Comparison of ENCODE assay signal across 10 cellular contexts in the genomic region with DNA sequence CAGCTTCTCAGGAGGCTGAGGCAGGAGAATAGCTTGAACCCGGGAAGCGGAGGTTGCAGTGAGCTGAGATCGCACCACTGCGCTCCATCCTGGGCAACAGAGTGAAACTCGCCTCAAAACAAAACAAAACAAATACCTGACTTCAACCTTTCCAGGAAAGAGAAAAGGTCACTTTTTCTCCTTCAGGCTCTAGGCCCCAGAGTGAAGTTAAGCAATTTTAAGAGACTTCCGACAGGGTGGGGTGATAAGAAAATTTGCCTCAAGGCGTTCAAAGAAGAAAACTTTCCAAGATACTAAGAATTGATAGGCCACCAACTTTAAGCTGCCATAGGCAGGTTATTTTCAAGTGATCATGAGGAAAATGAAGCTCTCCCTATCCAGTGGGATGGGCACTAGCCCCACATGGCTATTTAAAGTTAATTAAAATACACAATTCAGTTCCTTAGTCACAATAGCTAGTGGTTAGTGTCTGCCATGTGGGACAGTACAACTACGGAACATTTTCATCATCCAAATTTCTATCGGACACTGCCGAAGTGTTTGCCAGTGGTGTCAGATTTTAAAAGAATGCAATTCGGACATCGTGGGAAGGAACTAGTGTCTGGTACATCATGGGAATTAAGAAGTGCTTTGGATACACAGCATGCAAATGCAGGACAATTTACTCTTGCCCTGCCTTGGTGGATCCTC. TPM values are rescaled to one million over a fixed set of nuclear protein-coding genes. Genes with fewer than 3 reads are reported as not detected.
A peak's percentile ranks its signal among the peaks of the same experiment; 100 is the strongest.
DNase-seq lines count a peak whose midpoint lies in the region; ATAC-seq, FAIRE-seq and TF ChIP-seq lines count a peak whose summit lies in the region.
"Had no signal": no experiment of that assay in that cellular context is flagged by ENCODE, and none has a peak within 500 bp of the region (broad histone marks: within the 10 kb centered on the region; RNA-seq: fewer than 3 reads in every experiment).

No MANE protein-coding gene starts in this region.

- FAIRE-seq in endothelial cell of umbilical vein (lab: Jason Lieb, UNC), result no peak

- H3K4me1 ChIP-seq in PC-3 (ENCODE audit: insufficient read depth, low read length) (peaks cover 35% of the 10 kb centered on the region), endothelial cell of umbilical vein (ENCODE audit: control insufficient read depth, extremely low read depth, insufficient read depth, low read length) (peaks cover 7% of the 10 kb centered on the region), rectal smooth muscle tissue (ENCODE audit: control insufficient read depth, insufficient read depth, low read length) (peaks cover 2% of the 10 kb centered on the region)

- H3K79me2 ChIP-seq in PC-3 (ENCODE audit: low read length), result peaks cover 8% of the 10 kb centered on the region
- peaks cover 14% of the 10 kb centered on the region for H3K79me2 ChIP-seq in endothelial cell of umbilical vein (ENCODE audit: control insufficient read depth, insufficient read depth, low read length)

- POLR2A ChIA-PET in PC-3 (lab: Charles Lee; ENCODE audit: unreplicated experiment) (interaction anchor here (0.6 kb wide), 1 partner anchor 275 kb away, joined by 3 read pairs; no protein-coding TSS in a partner anchor), endothelial cell of umbilical vein (lab: Charles Lee) (interaction anchor here (0.7 kb wide), 1 partner anchor 215 kb away, joined by 3 read pairs; no protein-coding TSS in a partner anchor)

- CTCF ChIA-PET in Calu3 (lab: Charles Lee) (interaction anchor here (0.6 to 3.0 kb wide), 5 partner anchors 12 to 230 kb away, joined by 3 to 7 read pairs (median 4); partner anchors contain the start of gene MBTPS2), PC-3 (lab: Charles Lee) (interaction anchor here (0.8 kb wide), 1 partner anchor 493 kb away, joined by 4 read pairs; no protein-coding TSS in a partner anchor), endothelial cell of umbilical vein (lab: Charles Lee) (interaction anchor here (1.0 to 5.8 kb wide), 4 partner anchors 12 to 135 kb away, joined by 3 to 40 read pairs (median 10); partner anchors contain the start of gene MBTPS2)

- H3K9me1 ChIP-seq in endothelial cell of umbilical vein (replicated peaks; ENCODE audit: control insufficient read depth, extremely low read depth, insufficient read depth, low read length), result no peaks in the 10 kb centered on the region

- H3K4me1 Mint-ChIP-seq in Calu3 (ENCODE audit: low read depth, unreplicated experiment), result peaks cover 53% of the 10 kb centered on the region

- no peak for ATAC-seq in PC-3
- ATAC-seq in GM18870 (IDR thresholded peaks at IDR 0.05; ENCODE audit: unreplicated experiment), result no peak

- H3F3A ChIP-seq in PC-3 (ENCODE audit: low read length, unreplicated experiment), result peaks cover 3% of the 10 kb centered on the region

- no TSS peak for BruUV-seq in Calu3 (replicated peaks; lab: Mats Ljungman, UMichigan)
- no TSS peak for BruUV-seq in PC-3 (replicated peaks; lab: Mats Ljungman, UMichigan)
- BruUV-seq in endothelial cell of umbilical vein (replicated peaks; lab: Mats Ljungman, UMichigan), result no TSS peak

- peak overlapping the region; percentile 72; the same call in 1 of the 2 replicates for H3K4me2 ChIP-seq in PC-3 (ENCODE audit: low read length)
- H3K4me2 ChIP-seq in endothelial cell of umbilical vein (ENCODE audit: insufficient read depth, low read length), result no peak overlapping the region

- H2AFZ ChIP-seq in PC-3 (ENCODE audit: low read length) (no peak overlapping the region), endothelial cell of umbilical vein (ENCODE audit: low read depth, low read length) (no peak overlapping the region)

- peak overlapping the region; percentile 57 for H3K4me3 Mint-ChIP-seq in Calu3 (ENCODE audit: low read depth, unreplicated experiment)

- H4K20me1 ChIP-seq in PC-3 (ENCODE audit: low read length), result no peaks in the 10 kb centered on the region
- H4K20me1 ChIP-seq in endothelial cell of umbilical vein (replicated peaks; ENCODE audit: control insufficient read depth, extremely low read depth, insufficient read depth, low read length), result no peaks in the 10 kb centered on the region

- no peaks in the 10 kb centered on the region for H3K9me3 ChIP-seq in PC-3 (ENCODE audit: low read length)
- no peaks in the 10 kb centered on the region for H3K9me3 ChIP-seq in endothelial cell of umbilical vein (replicated peaks; ENCODE audit: control insufficient read depth, insufficient read depth, low read length)

- no peaks in the 10 kb centered on the region for H3K9me3 Mint-ChIP-seq in Calu3 (ENCODE audit: low read depth, unreplicated experiment)

- H3K27me3 Mint-ChIP-seq in Calu3 (ENCODE audit: unreplicated experiment), result no peaks in the 10 kb centered on the region

- no peak for TF ChIP-seq POLR2A in endothelial cell of umbilical vein (IDR thresholded peaks at IDR 0.05; ENCODE audit: low read depth, low read length)

- H3K27ac Mint-ChIP-seq in Calu3 (ENCODE audit: unreplicated experiment), result peak overlapping the region; percentile 91

- peaks cover 68% of the 10 kb centered on the region for H3K36me3 Mint-ChIP-seq in Calu3 (ENCODE audit: insufficient read depth, unreplicated experiment)

- TF ChIP-seq CTCF in Calu3 (IDR thresholded peaks at IDR 0.05; ENCODE audit: unreplicated experiment) (no peak), PC-3 (conservative IDR thresholded peaks at IDR 0.05; ENCODE audit: low read depth, low read length) (no peak), endothelial cell of umbilical vein (IDR thresholded peaks at IDR 0.05; ENCODE audit: extremely low read depth in 1 of 2, insufficient read depth in 1 of 2, low read depth in 1 of 2, low read length in 2 of 2) (no peak)

- intact Hi-C loops in Calu3 (cut with micrococcal nuclease; ENCODE audit: unreplicated experiment) (loop anchor here (2.0 to 10.0 kb wide), 4 partner anchors 27 to 229 kb away; partner anchors contain the start of gene MBTPS2), PC-3 (cut with micrococcal nuclease) (loop anchor here (1.0 to 10.0 kb wide), 5 partner anchors 30 to 1599 kb away; partner anchors contain the start of gene MBTPS2), endothelial cell of umbilical vein (cut with micrococcal nuclease) (loop anchor here (2.0 to 10.0 kb wide), 2 partner anchors 31 to 599 kb away; partner anchors contain the start of gene CNKSR2)

- H3K27ac ChIP-seq in PC-3 (ENCODE audit: low read length) (peak overlapping the region; percentile 72), endothelial cell of umbilical vein (ENCODE audit: insufficient read depth, low read depth, low read length) (peak overlapping the region; percentile 41), rectal smooth muscle tissue (ENCODE audit: low read depth, low read length) (peak overlapping the region; percentile 64)
- H3K27ac ChIP-seq: SK-N-MC had no signal

- H3K4me3 ChIP-seq in PC-3 (ENCODE audit: low read length) (no peak overlapping the region), endothelial cell of umbilical vein (replicated peaks in 1 of 3; ENCODE audit: insufficient read depth in 1 of 3, low read depth in 1 of 3, low read length in 3 of 3) (no peak overlapping the region), rectal smooth muscle tissue (ENCODE audit: low read length) (peak overlapping the region; percentile 6)
- H3K4me3 ChIP-seq: SK-N-MC, skin epidermis had no signal

- dilution Hi-C loops in endothelial cell of umbilical vein (cut with MboI; ENCODE audit: extremely low pct_ligation_motif_present, low sequenced_read_pairs), result no loop called here

- DNase-seq in Calu3 (no peak), PC-3 (peak; percentile 6), endothelial cell of umbilical vein (ENCODE audit: low read depth, low spot score) (no peak), mesenteric fat pad (ENCODE audit: low spot score) (no peak), NCI-H2107 (lab: John Stamatoyannopoulos, UW) (no peak)
- no peak for DNase-seq in stimulated activated CD8-positive, alpha-beta memory T cell treated with anti-CD3 and anti-CD28 coated beads, Interleukin-4, amount 100 ng/mL, for 48 hours

- H3K27me3 ChIP-seq in PC-3 (ENCODE audit: low read length) (no peaks in the 10 kb centered on the region), endothelial cell of umbilical vein (ENCODE audit: control insufficient read depth in 2 of 2, insufficient read depth in 2 of 2, low read length in 2 of 2) (no peaks in the 10 kb centered on the region), rectal smooth muscle tissue (ENCODE audit: control insufficient read depth, insufficient read depth, low read length) (no peaks in the 10 kb centered on the region)

- peaks cover 35% of the 10 kb centered on the region for H3K36me3 ChIP-seq in PC-3 (ENCODE audit: low read depth, low read length)
- H3K36me3 ChIP-seq in endothelial cell of umbilical vein (ENCODE audit: control insufficient read depth in 2 of 2, extremely low read depth in 1 of 2, insufficient read depth in 2 of 2, low read length in 2 of 2), result peaks cover 0 to 5% of the 10 kb centered on the region in 2 experiments
- no peaks in the 10 kb centered on the region for H3K36me3 ChIP-seq in rectal smooth muscle tissue (ENCODE audit: control insufficient read depth, insufficient read depth, low read length)

- no peak overlapping the region for H3K9ac ChIP-seq in PC-3 (ENCODE audit: low read length)
- H3K9ac ChIP-seq in endothelial cell of umbilical vein (replicated peaks; ENCODE audit: extremely low read depth, insufficient read depth, low read length), result no peak overlapping the region
- no peak overlapping the region for H3K9ac ChIP-seq in rectal smooth muscle tissue (ENCODE audit: low read length)

- no peaks in the 10 kb centered on the region for H3K9me2 ChIP-seq in PC-3 (replicated peaks; ENCODE audit: low read length)

RNA-seq across cellular contexts. Expression of gene SMS, which starts 33.0 kb away (rescaled TPM):
- 215 and 225 TPM in 2 replicates for total RNA-seq in Calu3 (2022)
- total RNA-seq in PC-3 (2014; rRNA removed), result 158 and 164 TPM in 2 replicates
- 173 and 177 TPM in 2 replicates for total RNA-seq in endothelial cell of umbilical vein
- polyA plus RNA-seq in endothelial cell of umbilical vein, result 45.5 and 57.1 TPM in 2 replicates
- polyA plus RNA-seq in endothelial cell of umbilical vein (2011; cell fraction: cytosol; rRNA removed), result 91.1 and 95.9 TPM in 2 replicates
- polyA plus RNA-seq in endothelial cell of umbilical vein (2011; cell fraction: nucleus; rRNA removed), result 38.6 and 56.7 TPM in 2 replicates
- polyA plus RNA-seq in endothelial cell of umbilical vein (2012), result 171 and 211 TPM in 2 replicates
- 41.3 and 48.6 TPM in 2 replicates for polyA minus RNA-seq in endothelial cell of umbilical vein
- polyA minus RNA-seq in endothelial cell of umbilical vein (2011; cell fraction: cytosol; rRNA and poly(A)+ RNA removed), result 167 TPM
- polyA minus RNA-seq in endothelial cell of umbilical vein (2011; cell fraction: nucleus; rRNA and poly(A)+ RNA removed), result 20.0 and 22.6 TPM in 2 replicates
- total RNA-seq in mesenteric fat pad, result 41.8 TPM

RNA-seq across cellular contexts. Expression of gene PHEX, which starts 58.7 kb away (rescaled TPM):
- 0.57 and 0.66 TPM in 2 replicates for total RNA-seq in Calu3 (2022)
- total RNA-seq in PC-3 (2014; rRNA removed), result 0.62 and 1.0 TPM in 2 replicates
- 0.44 TPM in 2 replicates for total RNA-seq in endothelial cell of umbilical vein
- polyA plus RNA-seq in endothelial cell of umbilical vein, result 0.07 and 0.10 TPM in 2 replicates
- 0.13 and 0.24 TPM in 2 replicates for polyA plus RNA-seq in endothelial cell of umbilical vein (2011; cell fraction: cytosol; rRNA removed)
- polyA plus RNA-seq in endothelial cell of umbilical vein (2011; cell fraction: nucleus; rRNA removed), result 0.67 and 0.97 TPM in 2 replicates
- 1.1 and 1.5 TPM in 2 replicates for polyA plus RNA-seq in endothelial cell of umbilical vein (2012)
- polyA minus RNA-seq in endothelial cell of umbilical vein, result 0.70 and 1.0 TPM in 2 replicates
- not detected for polyA minus RNA-seq in endothelial cell of umbilical vein (2011; cell fraction: cytosol; rRNA and poly(A)+ RNA removed)
- polyA minus RNA-seq in endothelial cell of umbilical vein (2011; cell fraction: nucleus; rRNA and poly(A)+ RNA removed), result 0.63 and 2.5 TPM in 2 replicates
- total RNA-seq in mesenteric fat pad, result 0.45 TPM
